ENCODE assay signal across 21 cellular contexts in the genomic region with DNA sequence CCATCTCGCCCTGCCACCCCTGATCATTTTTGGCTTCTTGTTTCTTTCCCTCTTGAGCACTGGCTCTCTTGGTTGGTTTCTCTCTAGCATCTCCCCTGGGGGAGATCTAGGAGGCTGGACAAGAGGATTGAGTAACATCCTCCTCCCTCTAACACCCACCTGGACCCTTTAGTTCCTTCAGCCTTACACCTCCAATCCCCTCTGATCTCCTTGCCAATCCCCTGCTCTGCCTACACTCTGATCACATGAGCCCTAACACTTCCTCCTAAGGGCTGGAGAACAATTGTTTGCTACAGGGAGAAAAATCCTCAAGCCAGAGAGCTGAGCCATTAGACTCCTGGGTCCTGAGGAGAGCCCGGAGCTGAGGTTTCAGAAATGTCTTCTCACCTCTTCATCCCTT.
A peak's percentile ranks its signal among the peaks of the same experiment; 100 is the strongest.
DNase-seq lines count a peak whose midpoint lies in the region; ATAC-seq and TF ChIP-seq lines count a peak whose summit lies in the region.
"Had no signal": no experiment of that assay in that cellular context is flagged by ENCODE, and none has a peak within 500 bp of the region (broad histone marks: within the 10 kb centered on the region; RNA-seq: fewer than 3 reads in every experiment).

No MANE protein-coding gene starts in this region.

- H3K4me3 ChIP-seq in BLaER1 treated with 17β-estradiol and CSF1 and Interleukin-3, amounts not matched to agents 10 nM and 100 nM = no peak overlapping the region
- H3K4me3 ChIP-seq in Loucy (ENCODE audit: low read length, poor library complexity, severe bottlenecking) (no peak overlapping the region), spleen (no peak overlapping the region)
- H3K4me3 ChIP-seq: MG63 had no signal

- H3K27ac Mint-ChIP-seq in brain (peak overlapping the region in 4 of 5 experiments; percentile 44 to 83 (median 67)), nephron progenitor cell (peak overlapping the region; percentile 27)

- peak overlapping the region in 4 of 11 experiments; percentile 14 to 46 (median 37); a peak in 4 of 22 replicates for H3K9ac ChIP-seq in BLaER1 treated with 17β-estradiol and CSF1 and Interleukin-3, amounts not matched to agents 10 nM and 100 nM
- H3K9ac ChIP-seq in Loucy (ENCODE audit: low read depth, low read length, poor library complexity, severe bottlenecking) = no peak overlapping the region

- H3K4me1 Mint-ChIP-seq in brain = peaks cover 10% of the 10 kb centered on the region
- H3K4me1 Mint-ChIP-seq in nephron progenitor cell = peaks cover 29% of the 10 kb centered on the region

- H3K36me3 Mint-ChIP-seq in brain (no peaks in the 10 kb centered on the region), nephron progenitor cell (ENCODE audit: low read depth) (peaks cover 12% of the 10 kb centered on the region)
- H3K36me3 Mint-ChIP-seq: IgD-negative memory B cell had no signal

- peaks cover 7 to 34% (median 19%) of the 10 kb centered on the region in 11 experiments; a peak in 16 of 22 replicates for H3K9me3 ChIP-seq in BLaER1 treated with 17β-estradiol and CSF1 and Interleukin-3, amounts not matched to agents 10 nM and 100 nM (replicated peaks in 1 of 11)
- H3K9me3 ChIP-seq in Loucy (ENCODE audit: insufficient read depth, low read depth, low read length) (no peaks in the 10 kb centered on the region), spleen (peaks cover 0 to 13% (median 3%) of the 10 kb centered on the region in 8 donors)

- TF ChIP-seq CTCF in Loucy (conservative IDR thresholded peaks at IDR 0.05; ENCODE audit: low read length) (no peak), brain (conservative IDR thresholded peaks at IDR 0.05) (no peak), nephron progenitor cell (IDR thresholded peaks at IDR 0.05) (no peak), spleen (IDR thresholded peaks at IDR 0.05 in 8 of 11, conservative IDR thresholded peaks at IDR 0.05 in 3 of 11) (no peak)

- ATAC-seq in GM18858 (IDR thresholded peaks at IDR 0.05; ENCODE audit: unreplicated experiment) = no peak
- ATAC-seq: HCT116 had no signal

- no peaks in the 10 kb centered on the region for H4K20me1 ChIP-seq in BLaER1 treated with 17β-estradiol and CSF1 and Interleukin-3, amounts not matched to agents 10 nM and 100 nM
- H4K20me1 ChIP-seq in Loucy (ENCODE audit: insufficient read depth, low read length, poor library complexity, severe bottlenecking) = no peaks in the 10 kb centered on the region

- 63 to 85% (median 64%) methylated on average over 2 of the region's 2 CpGs for WGBS in spleen, 5 donors

- H3K4me1 ChIP-seq in BLaER1 treated with 17β-estradiol and CSF1 and Interleukin-3, amounts not matched to agents 10 nM and 100 nM = peaks cover 19 to 35% (median 27%) of the 10 kb centered on the region in 10 experiments
- H3K4me1 ChIP-seq in Loucy (ENCODE audit: insufficient read depth, low read length, poor library complexity, severe bottlenecking) (peaks cover 11% of the 10 kb centered on the region), spleen (peaks cover 3 to 7% (median 5%) of the 10 kb centered on the region in 6 donors)

- DNase-seq in nephron progenitor cell (no peak), spleen (no peak), OCI-M2 (lab: John Stamatoyannopoulos, UW; ENCODE audit: unreplicated experiment) (no peak)
- DNase-seq: CD8-positive, alpha-beta memory T cell; DMS53; EL; Karpas-422; MG63; NCI-H1048; NCI-H1436; NCI-H1930; NCI-H345; NCI-H526; NK-92 treated with Interleukin-12 subunit alpha and Interleukin-12 subunit beta, amount 100 ng/mL, for 24 hours; Right ventricle myocardium superior had no signal

- peak overlapping the region in 8 of 11 experiments; percentile 4 to 59 (median 27); a peak in 6 of 22 replicates for H3K27ac ChIP-seq in BLaER1 treated with 17β-estradiol and CSF1 and Interleukin-3, amounts not matched to agents 10 nM and 100 nM
- H3K27ac ChIP-seq in spleen = no peak overlapping the region

- H3K4me3 Mint-ChIP-seq in brain (peak overlapping the region in 1 of 5 experiments; percentile 2), nephron progenitor cell (no peak overlapping the region)
- H3K4me3 Mint-ChIP-seq: CD8-positive, alpha-beta memory T cell; IgD-negative memory B cell had no signal

- peaks cover 4% of the 10 kb centered on the region for H3K27me3 Mint-ChIP-seq in brain
- peaks cover 21% of the 10 kb centered on the region for H3K27me3 Mint-ChIP-seq in nephron progenitor cell (ENCODE audit: low read depth, poor library complexity)

- H3K9me3 Mint-ChIP-seq in brain (peaks cover 0 to 14% (median 4%) of the 10 kb centered on the region in 5 experiments), nephron progenitor cell (peaks cover 36% of the 10 kb centered on the region)

- no peaks in the 10 kb centered on the region for H3F3A ChIP-seq in Loucy (ENCODE audit: low read depth)

- H2AFZ ChIP-seq in Loucy (ENCODE audit: low read length) = peak overlapping the region; percentile 83

- intact Hi-C loops in spleen (cut with DNase I; ENCODE audit: low total_unique reads) = no loop called here

- H3K9me2 ChIP-seq in Loucy (replicated peaks; ENCODE audit: low read depth, low read length) = no peaks in the 10 kb centered on the region

- H3K36me3 ChIP-seq in BLaER1 treated with 17β-estradiol and CSF1 and Interleukin-3, amounts not matched to agents 10 nM and 100 nM = no peaks in the 10 kb centered on the region
- H3K36me3 ChIP-seq in Loucy (ENCODE audit: insufficient read depth, low read length) (no peaks in the 10 kb centered on the region), spleen (no peaks in the 10 kb centered on the region)
- H3K36me3 ChIP-seq: MG63 had no signal

- TF ChIP-seq POLR2A in spleen (IDR thresholded peaks at IDR 0.05) = no peak

- H3K27me3 ChIP-seq in BLaER1 treated with 17β-estradiol and CSF1 and Interleukin-3, amounts not matched to agents 10 nM and 100 nM = no peaks in the 10 kb centered on the region
- H3K27me3 ChIP-seq in Loucy (ENCODE audit: insufficient read depth, low read length, poor library complexity, severe bottlenecking) (no peaks in the 10 kb centered on the region), spleen (replicated peaks in 1 of 7) (peaks cover 0 to 15% (median 0%) of the 10 kb centered on the region in 7 donors)
- H3K27me3 ChIP-seq: MG63 had no signal

- H3K4me2 ChIP-seq in BLaER1 treated with 17β-estradiol and CSF1 and Interleukin-3, amounts not matched to agents 10 nM and 100 nM = peak overlapping the region; percentile 47 to 78 (median 73)
- H3K4me2 ChIP-seq in Loucy (ENCODE audit: low read depth, low read length, poor library complexity, severe bottlenecking) = no peak overlapping the region

- no peaks in the 10 kb centered on the region for H3K79me2 ChIP-seq in Loucy (ENCODE audit: insufficient read depth, low read length)

Comparison
In these comparisons a context has a peak if more than half of its experiments do, and no peak if none do; other contexts are left out.
1. H3K27ac ChIP-seq: peak in BLaER1 treated with 17β-estradiol and CSF1 and Interleukin-3, amounts not matched to agents 10 nM and 100 nM (8 of 11); none in spleen (0 of 8).